In genomic region chr7:44184874-44185446, GRCh38 we compare ENCODE assay signal across 18 cellular contexts. TPM values are rescaled to one million over a fixed set of nuclear protein-coding genes. Genes with fewer than 3 reads are reported as not detected.
DNase-seq lines count a peak whose midpoint lies in the region; TF ChIP-seq lines count a peak whose summit lies in the region.
"Had no signal": no experiment of that assay in that cellular context is flagged by ENCODE, and none has a peak within 500 bp of the region (broad histone marks: within the 10 kb centered on the region; RNA-seq: fewer than 3 reads in every experiment).

No MANE protein-coding gene starts in this region.

- H3K4me3 ChIP-seq in ACC112 (ENCODE audit: low read depth, low read length) (no peak overlapping the region), H7 (ENCODE audit: insufficient read depth, low read depth, low read length) (no peak overlapping the region), WERI-Rb-1 (ENCODE audit: low read depth, low read length) (no peak overlapping the region), mesenchymal stem cell (ENCODE audit: insufficient read depth in 1 of 2, low read depth in 1 of 2, low read length in 2 of 2) (no peak overlapping the region), HAP-1 (no peak overlapping the region)
- H3K4me3 ChIP-seq: BLaER1 treated with 17β-estradiol and CSF1 and Interleukin-3, amounts not matched to agents 10 nM and 100 nM; left ventricle myocardium inferior; Peyer's patch had no signal

- no peaks in the 10 kb centered on the region for H3K79me1 ChIP-seq in mesenchymal stem cell (replicated peaks; ENCODE audit: low read length, poor library complexity, severe bottlenecking)

- H3K14ac ChIP-seq in mesenchymal stem cell (ENCODE audit: low read length in 2 of 2): peak overlapping the region in 1 of 2 experiments; percentile 63

- peak overlapping the region in 1 of 2 experiments; percentile 2 for H2BK12ac ChIP-seq in mesenchymal stem cell (ENCODE audit: low read length in 2 of 2)

- no peak overlapping the region for H2BK120ac ChIP-seq in mesenchymal stem cell (ENCODE audit: low read depth, low read length)

- intact Hi-C loops in activated T-helper 2 cell treated with anti-CD3 and anti-CD28 coated beads, Interferon-gamma antibody, Interleukin-2, Interleukin-4, amounts not matched to agents 10 μg/mL and 5 μg/mL and 100 μg/mL, durations not matched to agents 14 hours and 24 hours and 36 hours (cut with micrococcal nuclease): no loop called here

- no peak overlapping the region for H3K27ac Mint-ChIP-seq in activated T-helper 2 cell treated with anti-CD3 and anti-CD28 coated beads, Interferon-gamma antibody, Interleukin-2, Interleukin-4, amounts not matched to agents 10 μg/mL and 5 μg/mL and 100 μg/mL, durations not matched to agents 14 hours and 24 hours and 36 hours
- H3K27ac Mint-ChIP-seq: activated CD4-positive, alpha-beta memory T cell treated with anti-CD3 and anti-CD28 coated beads, Interleukin-2, amount 10 ng/mL, durations not matched to agents 7 days and 5 days had no signal

- no peaks in the 10 kb centered on the region for H3K36me3 Mint-ChIP-seq in activated T-helper 2 cell treated with anti-CD3 and anti-CD28 coated beads, Interferon-gamma antibody, Interleukin-2, Interleukin-4, amounts not matched to agents 10 μg/mL and 5 μg/mL and 100 μg/mL, durations not matched to agents 14 hours and 24 hours and 36 hours (ENCODE audit: low read depth)
- H3K36me3 Mint-ChIP-seq: naive B cell had no signal

- H2BK15ac ChIP-seq in mesenchymal stem cell (ENCODE audit: low read depth, poor library complexity, severe bottlenecking): peak overlapping the region; percentile 71

- H3K4me1 ChIP-seq in ACC112 (ENCODE audit: control insufficient read depth, insufficient read depth, low read length, unreplicated experiment) (peaks cover 13% of the 10 kb centered on the region), mesenchymal stem cell (ENCODE audit: control insufficient read depth, insufficient read depth, low read depth, low read length) (peaks cover 43% of the 10 kb centered on the region), HAP-1 (no peaks in the 10 kb centered on the region)
- H3K4me1 ChIP-seq: left ventricle myocardium inferior, Peyer's patch had no signal

- H2AK5ac ChIP-seq in mesenchymal stem cell (ENCODE audit: low read length, severe bottlenecking): peak overlapping the region; percentile 86

- in situ Hi-C loops in HAP-1 (cut with MboI; ENCODE audit: low sequenced_read_pairs): no loop called here

- peaks cover 2% of the 10 kb centered on the region for H3K9me3 ChIP-seq in WERI-Rb-1 (ENCODE audit: severe bottlenecking)
- peaks cover 18% of the 10 kb centered on the region for H3K9me3 ChIP-seq in mesenchymal stem cell (ENCODE audit: control insufficient read depth, low read length)
- no peaks in the 10 kb centered on the region for H3K9me3 ChIP-seq in HAP-1

- no peak overlapping the region for H3K23ac ChIP-seq in mesenchymal stem cell (ENCODE audit: low read length in 2 of 2)

- H3K4me3 Mint-ChIP-seq in activated T-helper 2 cell treated with anti-CD3 and anti-CD28 coated beads, Interferon-gamma antibody, Interleukin-2, Interleukin-4, amounts not matched to agents 10 μg/mL and 5 μg/mL and 100 μg/mL, durations not matched to agents 14 hours and 24 hours and 36 hours (ENCODE audit: low read depth): no peak overlapping the region
- H3K4me3 Mint-ChIP-seq: activated CD4-positive, alpha-beta memory T cell treated with anti-CD3 and anti-CD28 coated beads, Interleukin-2, amount 10 ng/mL, durations not matched to agents 7 days and 5 days had no signal

- DNase-seq in H7 (peak; percentile 35), WERI-Rb-1 (peak; percentile 25), mesenchymal stem cell (peak; percentile 11), HK-2 (ENCODE audit: unreplicated experiment) (no peak), HAP-1 (ENCODE audit: low spot score in 2 of 2) (no peak)
- DNase-seq in activated CD4-positive, CD25-positive, alpha-beta regulatory T cell treated with anti-CD3 and anti-CD28 coated beads, Interleukin-2, amount 50 U/mL, for 72 hours: no peak
- no peak for DNase-seq in activated T-helper 2 cell treated with anti-CD3 and anti-CD28 coated beads, Interferon-gamma antibody, Interleukin-2, Interleukin-4, amounts not matched to agents 10 μg/mL and 5 μg/mL and 100 μg/mL, durations not matched to agents 14 hours and 24 hours and 36 hours (ENCODE audit: low spot score)
- DNase-seq: activated CD4-positive, alpha-beta memory T cell treated with anti-CD3 and anti-CD28 coated beads, Interleukin-2, amount 10 ng/mL, durations not matched to agents 7 days and 5 days; hippocampal formation; left ventricle myocardium inferior; naive B cell; NCI-H2029 treated with DMSO at 0.1 percent for 48 hours; NCI-H526; Peyer's patch; stimulated activated CD4-positive, alpha-beta T cell treated with anti-CD3 and anti-CD28 coated beads, Interleukin-2, amount 100 ng/mL, for 24 hours had no signal

- no peak overlapping the region for H3K4me2 ChIP-seq in mesenchymal stem cell (ENCODE audit: low read length, poor library complexity, severe bottlenecking)

- H3K9me3 Mint-ChIP-seq in activated T-helper 2 cell treated with anti-CD3 and anti-CD28 coated beads, Interferon-gamma antibody, Interleukin-2, Interleukin-4, amounts not matched to agents 10 μg/mL and 5 μg/mL and 100 μg/mL, durations not matched to agents 14 hours and 24 hours and 36 hours: no peaks in the 10 kb centered on the region

- H3K27ac ChIP-seq in ACC112 (ENCODE audit: low read depth, low read length): peak overlapping the region; percentile 25; the same call in 1 of the 2 replicates
- H3K27ac ChIP-seq in WERI-Rb-1: peak overlapping the region; percentile 43
- H3K27ac ChIP-seq in mesenchymal stem cell (ENCODE audit: low read length, poor library complexity, severe bottlenecking): peak overlapping the region; percentile 67
- H3K27ac ChIP-seq: left ventricle myocardium inferior, Peyer's patch had no signal

- peak overlapping the region; percentile 38 for H4K8ac ChIP-seq in mesenchymal stem cell (ENCODE audit: low read length)

- no peak overlapping the region for H4K91ac ChIP-seq in mesenchymal stem cell (ENCODE audit: low read length)

- peak overlapping the region; percentile 3 for H2BK5ac ChIP-seq in mesenchymal stem cell (ENCODE audit: low read depth, low read length, poor library complexity, severe bottlenecking)

- no peaks in the 10 kb centered on the region for H3K79me2 ChIP-seq in ACC112 (ENCODE audit: control insufficient read depth, insufficient read depth, low read length, unreplicated experiment)

- H3K18ac ChIP-seq in mesenchymal stem cell (ENCODE audit: low read depth in 1 of 2, low read length in 2 of 2): peak overlapping the region in 1 of 2 experiments; percentile 48

- no peaks in the 10 kb centered on the region for H3K36me3 ChIP-seq in ACC112 (ENCODE audit: insufficient read depth, low read length)
- no peaks in the 10 kb centered on the region for H3K36me3 ChIP-seq in H7 (replicated peaks; ENCODE audit: control insufficient read depth, insufficient read depth, low read length)
- H3K36me3 ChIP-seq in WERI-Rb-1: no peaks in the 10 kb centered on the region
- no peaks in the 10 kb centered on the region for H3K36me3 ChIP-seq in mesenchymal stem cell (ENCODE audit: control insufficient read depth in 1 of 2, insufficient read depth in 2 of 2, low read depth in 1 of 2, low read length in 2 of 2)
- no peaks in the 10 kb centered on the region for H3K36me3 ChIP-seq in HAP-1 (replicated peaks)
- H3K36me3 ChIP-seq: BLaER1 treated with 17β-estradiol and CSF1 and Interleukin-3, amounts not matched to agents 10 nM and 100 nM; left ventricle myocardium inferior; Peyer's patch had no signal

- H3K9ac ChIP-seq in mesenchymal stem cell (ENCODE audit: low read length): peak overlapping the region; percentile 65

- 93% methylated on average over 1 of the region's 2 CpGs for WGBS in mesenchymal stem cell

- H2AFZ ChIP-seq in ACC112 (ENCODE audit: low read length, unreplicated experiment): peak overlapping the region; percentile 57
- H2AFZ ChIP-seq in mesenchymal stem cell (ENCODE audit: low read depth, low read length): peak overlapping the region; percentile 21

- peaks cover 3% of the 10 kb centered on the region; the same call in 1 of the 2 replicates for H3K27me3 ChIP-seq in ACC112 (ENCODE audit: insufficient read depth, low read length)
- H3K27me3 ChIP-seq in H7 (ENCODE audit: control insufficient read depth, insufficient read depth, low read length): no peaks in the 10 kb centered on the region
- no peaks in the 10 kb centered on the region for H3K27me3 ChIP-seq in WERI-Rb-1 (ENCODE audit: insufficient read depth, low read depth, severe bottlenecking)
- H3K27me3 ChIP-seq in mesenchymal stem cell (ENCODE audit: control insufficient read depth in 1 of 2, insufficient read depth in 1 of 2, low read length in 2 of 2): no peaks in the 10 kb centered on the region
- H3K27me3 ChIP-seq in HAP-1 (ENCODE audit: low read depth): peaks cover 3% of the 10 kb centered on the region; the same call in 1 of the 2 replicates
- H3K27me3 ChIP-seq: BLaER1 treated with 17β-estradiol and CSF1 and Interleukin-3, amounts not matched to agents 10 nM and 100 nM; Peyer's patch had no signal

- peak overlapping the region; percentile 11 to 43 for H3K4ac ChIP-seq in mesenchymal stem cell (ENCODE audit: low read depth in 1 of 2, low read length in 2 of 2)

- no peaks in the 10 kb centered on the region for H3K4me1 Mint-ChIP-seq in activated T-helper 2 cell treated with anti-CD3 and anti-CD28 coated beads, Interferon-gamma antibody, Interleukin-2, Interleukin-4, amounts not matched to agents 10 μg/mL and 5 μg/mL and 100 μg/mL, durations not matched to agents 14 hours and 24 hours and 36 hours (ENCODE audit: low read depth)
- H3K4me1 Mint-ChIP-seq: activated CD4-positive, alpha-beta memory T cell treated with anti-CD3 and anti-CD28 coated beads, Interleukin-2, amount 10 ng/mL, durations not matched to agents 7 days and 5 days had no signal

- TF ChIP-seq CTCF in WERI-Rb-1 (IDR thresholded peaks at IDR 0.05; ENCODE audit: low read depth, low read length): no peak

- no peaks in the 10 kb centered on the region for H3K27me3 Mint-ChIP-seq in activated T-helper 2 cell treated with anti-CD3 and anti-CD28 coated beads, Interferon-gamma antibody, Interleukin-2, Interleukin-4, amounts not matched to agents 10 μg/mL and 5 μg/mL and 100 μg/mL, durations not matched to agents 14 hours and 24 hours and 36 hours (ENCODE audit: low read depth)

RNA-seq across cellular contexts. Expression of gene GCK, which starts 4.3 kb away (rescaled TPM):
- total RNA-seq in H7 (2014; rRNA removed; shearing (Covaris generic)): 2.8 and 3.7 TPM in 2 replicates
- 0.06 TPM for polyA plus RNA-seq in mesenchymal stem cell (2013, experiment 1 of 2)
- polyA plus RNA-seq in mesenchymal stem cell (2013, experiment 2 of 2): 0.10 TPM
- 1.8 and 2.3 TPM in 2 replicates for total RNA-seq in activated T-helper 2 cell treated with anti-CD3 and anti-CD28 coated beads, Interferon-gamma antibody, Interleukin-2, Interleukin-4, amounts not matched to agents 10 μg/mL and 5 μg/mL and 100 μg/mL, durations not matched to agents 14 hours and 24 hours and 36 hours
- total RNA-seq: activated CD4-positive, alpha-beta memory T cell treated with anti-CD3 and anti-CD28 coated beads, Interleukin-2, amount 10 ng/mL, durations not matched to agents 7 days and 5 days; Peyer's patch had no signal

RNA-seq across cellular contexts. Expression of gene YKT6, which starts 15.8 kb away (rescaled TPM):
- total RNA-seq in H7 (2014; rRNA removed; shearing (Covaris generic)): 82.4 and 93.4 TPM in 2 replicates
- 133 TPM for polyA plus RNA-seq in mesenchymal stem cell (2013, experiment 1 of 2)
- 137 TPM for polyA plus RNA-seq in mesenchymal stem cell (2013, experiment 2 of 2)
- total RNA-seq in activated T-helper 2 cell treated with anti-CD3 and anti-CD28 coated beads, Interferon-gamma antibody, Interleukin-2, Interleukin-4, amounts not matched to agents 10 μg/mL and 5 μg/mL and 100 μg/mL, durations not matched to agents 14 hours and 24 hours and 36 hours: 73.1 and 76.4 TPM in 2 replicates

RNA-seq across cellular contexts. Expression of gene MYL7, which starts 43.8 kb away (rescaled TPM):
- 1.4 and 4.7 TPM in 2 replicates for total RNA-seq in H7 (2014; rRNA removed; shearing (Covaris generic))
- not detected for polyA plus RNA-seq in mesenchymal stem cell (2013, experiment 1 of 2)
- polyA plus RNA-seq in mesenchymal stem cell (2013, experiment 2 of 2): not detected
- not detected in 2 replicates for total RNA-seq in activated T-helper 2 cell treated with anti-CD3 and anti-CD28 coated beads, Interferon-gamma antibody, Interleukin-2, Interleukin-4, amounts not matched to agents 10 μg/mL and 5 μg/mL and 100 μg/mL, durations not matched to agents 14 hours and 24 hours and 36 hours
- total RNA-seq: activated CD4-positive, alpha-beta memory T cell treated with anti-CD3 and anti-CD28 coated beads, Interleukin-2, amount 10 ng/mL, durations not matched to agents 7 days and 5 days; Peyer's patch; renal cortical epithelial cell had no signal

Comparison
In these comparisons a context has a peak if more than half of its experiments do, and no peak if none do; other contexts are left out.
1. DNase-seq: peak in H7 (single experiment), WERI-Rb-1 (single experiment) and mesenchymal stem cell (single experiment); none in activated CD4-positive, CD25-positive, alpha-beta regulatory T cell treated with anti-CD3 and anti-CD28 coated beads, Interleukin-2, amount 50 U/mL, for 72 hours (single experiment), activated T-helper 2 cell treated with anti-CD3 and anti-CD28 coated beads, Interferon-gamma antibody, Interleukin-2, Interleukin-4, amounts not matched to agents 10 μg/mL and 5 μg/mL and 100 μg/mL, durations not matched to agents 14 hours and 24 hours and 36 hours (single experiment), HK-2 (single experiment) and HAP-1 (0 of 2).
2. Peak in every context shown above with its lines, with median percentiles within 50 percentile points of each other: H3K27ac ChIP-seq.